ENCODE assay signal across 8 cellular contexts in genomic region chr15:64825081-64825430, GRCh38. TPM values are rescaled to one million over a fixed set of nuclear protein-coding genes. Genes with fewer than 3 reads are reported as not detected.
DNase-seq lines count a peak whose midpoint lies in the region; ATAC-seq and TF ChIP-seq lines count a peak whose summit lies in the region.

No MANE protein-coding gene starts in this region.

- WGBS in HUES64: 2% methylated on average over 13 of the region's 13 CpGs
- 1 to 2% methylated on average over 10 to 13 of the region's 13 CpGs for WGBS in mesodermal cell (ENCODE audit: insufficient coverage in 2 of 2), 2 experiments

- H3K9ac ChIP-seq in HUES64 (ENCODE audit: low read depth, low read length): peak overlapping the region; percentile 85

- DNase-seq in MCF 10A (ENCODE audit: unreplicated experiment) (no peak), NCI-H187 (lab: John Stamatoyannopoulos, UW) (no peak), DMS153 (lab: John Stamatoyannopoulos, UW) (no peak)
- no peak for DNase-seq in stimulated activated CD4-positive, alpha-beta T cell treated with anti-CD3 and anti-CD28 coated beads, Interleukin-4, amount 100 ng/mL, for 4 hours

- peaks cover 6% of the 10 kb centered on the region for H3K36me3 Mint-ChIP-seq in MCF 10A (ENCODE audit: insufficient read depth, unreplicated experiment)

- peaks cover 8% of the 10 kb centered on the region for H3K4me1 ChIP-seq in HUES64 (ENCODE audit: insufficient read depth, low read length)
- peaks cover 10% of the 10 kb centered on the region for H3K4me1 ChIP-seq in mesodermal cell (ENCODE audit: control insufficient read depth, insufficient read depth, low read length, poor library complexity, severe bottlenecking)

- TSS peak; percentile 52 for BruUV-seq in MCF 10A (replicated peaks; lab: Mats Ljungman, UMichigan)

- intact Hi-C loops in MCF 10A (cut with micrococcal nuclease): no loop called here

- peaks cover 4% of the 10 kb centered on the region; the same call in 1 of the 2 replicates for H3K27me3 ChIP-seq in HUES64 (ENCODE audit: insufficient read depth, low read length)

- H3K27ac ChIP-seq in HUES64 (ENCODE audit: low read depth, low read length): peak overlapping the region; percentile 82; the same call in 1 of the 2 replicates
- H3K27ac ChIP-seq in mesodermal cell (ENCODE audit: low read depth, low read length, severe bottlenecking): peak overlapping the region; percentile 73

- peak overlapping the region; percentile 83 for H3K27ac Mint-ChIP-seq in MCF 10A (ENCODE audit: low read depth, unreplicated experiment)

- no peaks in the 10 kb centered on the region for H3K27me3 Mint-ChIP-seq in MCF 10A (ENCODE audit: insufficient read depth, unreplicated experiment)

- H3K4me1 Mint-ChIP-seq in MCF 10A (ENCODE audit: insufficient read depth, unreplicated experiment): peaks cover 5% of the 10 kb centered on the region

- CTCF ChIA-PET in MCF 10A (lab: Yijun Ruan, JAX): no interaction called here

- TF ChIP-seq CTCF in MCF 10A (IDR thresholded peaks at IDR 0.05; ENCODE audit: unreplicated experiment): no peak

- H3K4me3 Mint-ChIP-seq in MCF 10A (ENCODE audit: unreplicated experiment): peak overlapping the region; percentile 71

- H3K4me3 ChIP-seq in HUES64 (ENCODE audit: low read length) (peak overlapping the region; percentile 82), mesodermal cell (ENCODE audit: extremely low read depth, insufficient read depth, low read length, poor library complexity, severe bottlenecking) (peak overlapping the region; percentile 71)

- ATAC-seq in GM18861 (IDR thresholded peaks at IDR 0.05; ENCODE audit: unreplicated experiment) (peak; percentile 1), HG02973 (IDR thresholded peaks at IDR 0.05; ENCODE audit: unreplicated experiment) (no peak)

- peaks cover 30% of the 10 kb centered on the region for H3K36me3 ChIP-seq in HUES64 (ENCODE audit: insufficient read depth, low read length)
- H3K36me3 ChIP-seq in mesodermal cell (ENCODE audit: control insufficient read depth, insufficient read depth, low read length): peaks cover 20% of the 10 kb centered on the region

- no peaks in the 10 kb centered on the region for H3K9me3 Mint-ChIP-seq in MCF 10A (ENCODE audit: unreplicated experiment)

- H3K9me3 ChIP-seq in HUES64 (ENCODE audit: insufficient read depth, low read depth, low read length): no peaks in the 10 kb centered on the region
- H3K9me3 ChIP-seq in mesodermal cell (ENCODE audit: control insufficient read depth, low read length): no peaks in the 10 kb centered on the region

- POLR2A ChIA-PET in MCF 10A (lab: Yijun Ruan, JAX): interaction anchor here (0.6 to 1.7 kb wide), 9 partner anchors 10 to 527 kb away, joined by 3 to 9 read pairs (median 4); partner anchors contain the start of genes PLEKHO2 and SPG21

RNA-seq across cellular contexts. Expression of gene PIF1, which starts 0.4 kb away (rescaled TPM):
- polyA plus RNA-seq in HUES64 (2013, experiment 1 of 2): 29.3 TPM
- 31.6 TPM for polyA plus RNA-seq in HUES64 (2013, experiment 2 of 2)
- 8.1 and 13.4 TPM in 2 replicates for total RNA-seq in MCF 10A (2022)
- 16.5 TPM for polyA plus RNA-seq in mesodermal cell (2013, experiment 1 of 2)
- 17.4 TPM for polyA plus RNA-seq in mesodermal cell (2013, experiment 2 of 2)

RNA-seq across cellular contexts. Expression of gene PLEKHO2, which starts 16.7 kb away (rescaled TPM):
- polyA plus RNA-seq in HUES64 (2013, experiment 1 of 2): 13.6 TPM
- polyA plus RNA-seq in HUES64 (2013, experiment 2 of 2): 13.0 TPM
- total RNA-seq in MCF 10A (2022): 2.0 and 2.7 TPM in 2 replicates
- polyA plus RNA-seq in mesodermal cell (2013, experiment 1 of 2): 15.9 TPM
- polyA plus RNA-seq in mesodermal cell (2013, experiment 2 of 2): 12.8 TPM

RNA-seq across cellular contexts. Expression of gene RBPMS2, which starts 49.7 kb away (rescaled TPM):
- polyA plus RNA-seq in HUES64 (2013, experiment 1 of 2): 127 TPM
- polyA plus RNA-seq in HUES64 (2013, experiment 2 of 2): 147 TPM
- 0.16 and 0.17 TPM in 2 replicates for total RNA-seq in MCF 10A (2022)
- 53.5 TPM for polyA plus RNA-seq in mesodermal cell (2013, experiment 1 of 2)
- 50.4 TPM for polyA plus RNA-seq in mesodermal cell (2013, experiment 2 of 2)
